In the genomic region with DNA sequence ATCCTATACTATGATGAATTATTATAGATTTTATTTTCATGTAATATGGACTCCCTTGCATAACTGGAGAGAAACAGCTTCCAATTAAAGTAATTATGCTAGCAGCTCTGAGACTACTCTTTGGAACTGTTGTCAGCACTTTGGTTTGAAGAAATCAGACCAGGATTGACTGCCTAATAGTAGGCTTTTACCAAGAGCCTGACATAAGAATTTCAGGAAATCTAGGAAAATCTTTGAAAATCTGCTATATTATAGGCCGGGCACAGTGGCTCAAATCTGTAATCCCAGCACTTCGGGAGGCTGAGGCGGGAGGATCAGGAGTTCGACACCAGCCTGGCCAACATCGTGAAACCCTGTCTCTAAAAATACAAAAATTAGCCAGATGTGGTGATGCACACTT, we compare ENCODE assay signal across 31 cellular contexts.
"Had no signal": no experiment of that assay in that cellular context is flagged by ENCODE, and none has a peak within 500 bp of the region (broad histone marks: within the 10 kb centered on the region; RNA-seq: fewer than 3 reads in every experiment).

No MANE protein-coding gene starts in this region.

- H3K27me3 ChIP-seq: esophagus squamous epithelium, heart right ventricle, right atrium auricular region, stomach, tibial nerve, upper lobe of right lung, uterus had no signal

- H3K27ac Mint-ChIP-seq: stimulated activated effector memory CD8-positive, alpha-beta T cell treated with anti-CD3 and anti-CD28 coated beads, Interleukin-12 subunit alpha, Interleukin-12 subunit beta, amount 100 ng/mL, for 72 hours had no signal

- ATAC-seq: effector memory CD8-positive, alpha-beta T cell; heart right ventricle; naive thymus-derived CD4-positive, alpha-beta T cell; sciatic nerve; stimulated activated effector memory CD8-positive, alpha-beta T cell treated with anti-CD3 and anti-CD28 coated beads, Interleukin-12 subunit alpha, Interleukin-12 subunit beta, amount 100 ng/mL, for 72 hours; upper lobe of right lung had no signal

- H3K36me3 Mint-ChIP-seq: immature natural killer cell had no signal

- DNase-seq: dermis blood vessel endothelial cell; effector memory CD8-positive, alpha-beta T cell; erythroblast; esophagus squamous epithelium; foreskin melanocyte; glutamatergic neuron; heart right ventricle; immature natural killer cell; islet precursor cell; kidney glomerular epithelial cell; mesenchymal stem cell; midbrain; naive thymus-derived CD4-positive, alpha-beta T cell; nucleus accumbens; stimulated activated CD4-positive, alpha-beta T cell treated with anti-CD3 and anti-CD28 coated beads, Interleukin-12 subunit alpha, Interleukin-12 subunit beta, amount 100 ng/mL, for 4 hours; stimulated activated CD4-positive, alpha-beta T cell treated with anti-CD3 and anti-CD28 coated beads, Interleukin-1b, Interleukin-23, amount 100 ng/mL, for 48 hours; stimulated activated CD4-positive, alpha-beta T cell treated with anti-CD3 and anti-CD28 coated beads, Interleukin-4, amount 100 ng/mL, for 1 hour; stimulated activated naive CD4-positive, alpha-beta T cell treated with Interleukin-2 at 50 U/mL for 16 hours; stomach; upper lobe of right lung; uterus had no signal

- H3K9me3 Mint-ChIP-seq: effector memory CD8-positive, alpha-beta T cell; immature natural killer cell; naive thymus-derived CD4-positive, alpha-beta T cell; nephron; stimulated activated effector memory CD8-positive, alpha-beta T cell treated with anti-CD3 and anti-CD28 coated beads, Interleukin-12 subunit alpha, Interleukin-12 subunit beta, amount 100 ng/mL, for 72 hours had no signal

- H3K36me3 ChIP-seq: esophagus squamous epithelium, prostate gland, right atrium auricular region, stomach, thoracic aorta, tibial nerve, upper lobe of right lung, uterus had no signal

- H3K4me3 ChIP-seq: coronary artery, esophagus squamous epithelium, heart right ventricle, prostate gland, right atrium auricular region, smooth muscle cell, stomach, thoracic aorta, tibial nerve, upper lobe of right lung, uterus had no signal

- H3K27me3 Mint-ChIP-seq: effector memory CD8-positive, alpha-beta T cell; naive thymus-derived CD4-positive, alpha-beta T cell had no signal

- H3K9me3 ChIP-seq: esophagus squamous epithelium, prostate gland, right atrium auricular region, stomach, thoracic aorta, tibial nerve, upper lobe of right lung, uterus had no signal

- FAIRE-seq: endometrium had no signal

- H3K4me3 Mint-ChIP-seq: effector memory CD8-positive, alpha-beta T cell; immature natural killer cell; nephron; stimulated activated effector memory CD8-positive, alpha-beta T cell treated with anti-CD3 and anti-CD28 coated beads, Interleukin-12 subunit alpha, Interleukin-12 subunit beta, amount 100 ng/mL, for 72 hours had no signal

- H3K27ac ChIP-seq: coronary artery, prostate gland, thoracic aorta, upper lobe of right lung had no signal
